In the genomic region with DNA sequence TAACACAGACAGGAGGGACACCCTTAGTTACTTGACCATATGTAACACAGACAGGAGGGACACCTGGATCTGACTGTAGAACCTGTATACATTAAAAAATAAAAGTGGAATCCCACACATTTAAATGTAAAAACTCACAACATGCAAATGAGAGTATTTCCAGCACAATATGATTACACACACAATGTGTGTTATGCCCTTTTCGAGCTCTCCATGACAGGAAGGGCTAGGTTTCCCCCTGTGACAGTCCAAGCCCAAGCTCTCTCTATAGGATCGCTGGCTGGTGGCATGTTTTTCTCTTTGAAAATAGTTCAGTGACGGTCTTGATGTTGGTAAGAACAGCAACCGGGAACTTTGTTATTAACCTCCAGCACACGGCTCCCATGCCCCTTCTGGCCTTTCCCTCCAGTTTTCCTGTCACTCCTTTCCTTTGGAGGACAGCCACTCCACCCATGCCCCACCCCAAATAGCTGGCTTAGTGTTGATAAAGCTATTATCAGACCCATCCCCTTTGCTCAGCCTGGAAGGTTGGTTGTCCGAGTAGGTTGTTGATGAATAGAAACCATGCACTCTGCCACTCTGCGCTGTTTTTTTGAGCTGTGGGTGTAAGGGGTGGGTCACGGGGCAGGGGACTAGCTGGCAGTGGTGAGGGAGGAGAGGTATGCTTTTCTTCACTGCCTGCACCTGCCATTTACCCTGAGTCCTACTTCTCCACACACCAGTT, we compare ENCODE assay signal across 15 cellular contexts. TPM values are rescaled to one million over a fixed set of nuclear protein-coding genes. Genes with fewer than 3 reads are reported as not detected.
A peak's percentile ranks its signal among the peaks of the same experiment; 100 is the strongest.
DNase-seq lines count a peak whose midpoint lies in the region; ATAC-seq and TF ChIP-seq lines count a peak whose summit lies in the region.
"Had no signal": no experiment of that assay in that cellular context is flagged by ENCODE, and none has a peak within 500 bp of the region (broad histone marks: within the 10 kb centered on the region; RNA-seq: fewer than 3 reads in every experiment).

No MANE protein-coding gene starts in this region.

- H3K27me3 ChIP-seq in GM06990 (replicated peaks; ENCODE audit: control insufficient read depth, insufficient read depth, low read length) (no peaks in the 10 kb centered on the region), mucosa of rectum (ENCODE audit: control insufficient read depth in 2 of 2, insufficient read depth in 2 of 2, low read length in 2 of 2) (no peaks in the 10 kb centered on the region)

- H3K27ac Mint-ChIP-seq in CD14-positive monocyte: peak overlapping the region in 3 of 7 donors; percentile 21 to 57 (median 31)

- peaks cover 9% of the 10 kb centered on the region in 2 donors for H3K4me1 ChIP-seq in mucosa of rectum (ENCODE audit: control insufficient read depth in 2 of 2, insufficient read depth in 2 of 2, low read length in 2 of 2)

- TF ChIP-seq CTCF in GM06990 (IDR thresholded peaks at IDR 0.05; ENCODE audit: insufficient read depth, low read length, poor library complexity, severe bottlenecking) (no peak), CD14-positive monocyte (IDR thresholded peaks at IDR 0.05) (no peak)

- H3K9me3 Mint-ChIP-seq in CD14-positive monocyte: peaks cover 0 to 3% (median 0%) of the 10 kb centered on the region in 7 donors
- H3K9me3 Mint-ChIP-seq: neural crest cell had no signal

- peak overlapping the region; percentile 69 to 75 for H3K27ac ChIP-seq in mucosa of rectum (ENCODE audit: low read depth in 2 of 2, low read length in 2 of 2)

- H3K4me3 ChIP-seq in GM06990 (replicated peaks; ENCODE audit: low read depth, low read length) (peak overlapping the region; percentile 73), mucosa of rectum (ENCODE audit: low read length in 2 of 2) (peak overlapping the region in 1 of 2 donors; percentile 27)

- H3K36me3 Mint-ChIP-seq in CD14-positive monocyte: no peaks in the 10 kb centered on the region

- no peak overlapping the region for H3K4me3 Mint-ChIP-seq in CD14-positive monocyte
- H3K4me3 Mint-ChIP-seq: neural crest cell had no signal

- ATAC-seq in HG02885 (IDR thresholded peaks at IDR 0.05; ENCODE audit: poor library complexity, unreplicated experiment) (peak; percentile 13), GM18868 (IDR thresholded peaks at IDR 0.05; ENCODE audit: unreplicated experiment) (no peak)

- no peaks in the 10 kb centered on the region for H3K9me3 ChIP-seq in mucosa of rectum (ENCODE audit: control insufficient read depth in 2 of 2, low read length in 2 of 2)

- intact Hi-C loops in CD14-positive monocyte (cut with micrococcal nuclease): loop anchor here (5.0 to 10.0 kb wide), 3 partner anchors 103 to 118 kb away; a partner anchor contains a TSS

- H3K27me3 Mint-ChIP-seq in CD14-positive monocyte (ENCODE audit: low read depth in 3 of 3): no peaks in the 10 kb centered on the region

- H3K36me3 ChIP-seq in GM06990 (ENCODE audit: control insufficient read depth, insufficient read depth, low read length): no peaks in the 10 kb centered on the region
- H3K36me3 ChIP-seq in mucosa of rectum (ENCODE audit: control insufficient read depth in 2 of 2, insufficient read depth in 2 of 2, low read length in 2 of 2): no peaks in the 10 kb centered on the region

- H3K4me1 Mint-ChIP-seq in CD14-positive monocyte: peaks cover 49% of the 10 kb centered on the region

- DNase-seq in GM06990 (ENCODE audit: extremely low read depth, insufficient read length) (no peak), dermis blood vessel endothelial cell (peak; percentile 31), Ammon's horn (ENCODE audit: low spot score) (no peak), NCI-H1930 (lab: John Stamatoyannopoulos, UW) (no peak), CD14-positive monocyte (ENCODE audit: low spot score) (no peak)
- DNase-seq: activated CD4-positive, CD25-positive, alpha-beta regulatory T cell treated with anti-CD3 and anti-CD28 coated beads, Interleukin-2, amount 50 U/mL, for 72 hours; amniotic stem cell; effector memory CD4-positive, alpha-beta T cell; IMR-90; NCI-H1694; small intestine had no signal

- H3K9ac ChIP-seq in mucosa of rectum (ENCODE audit: low read depth in 1 of 2, low read length in 2 of 2): peak overlapping the region in 1 of 2 donors; percentile 17

RNA-seq across cellular contexts. Expression of a gene that starts 2.7 kb away (rescaled TPM):
- 202 and 255 TPM in 2 replicates for total RNA-seq in dermis blood vessel endothelial cell
- polyA plus RNA-seq in CD14-positive monocyte: under 1 TPM; 0.62 to 0.89 TPM
